11 cellular contexts compared by ENCODE assay signal in the genomic region with DNA sequence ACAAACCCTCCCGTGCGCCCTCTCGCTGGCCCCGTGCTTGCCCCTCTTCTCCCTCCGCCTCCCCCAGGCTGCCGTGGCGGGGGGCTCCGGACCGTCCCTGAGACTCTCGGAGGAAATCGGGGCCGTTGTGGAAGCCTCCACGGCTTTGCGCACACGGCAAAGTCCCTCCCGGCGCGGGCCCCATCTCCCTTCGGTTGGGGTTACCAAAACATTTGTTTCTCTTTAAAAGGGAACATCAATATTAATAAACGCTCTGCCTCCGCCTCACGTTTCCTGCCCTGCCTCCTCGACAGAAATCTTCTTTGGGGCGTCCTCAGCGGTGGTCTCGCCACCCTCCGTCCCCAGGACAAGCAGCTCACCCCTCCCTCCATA. TPM values are rescaled to one million over a fixed set of nuclear protein-coding genes. Genes with fewer than 3 reads are reported as not detected.
DNase-seq lines count a peak whose midpoint lies in the region; ATAC-seq and TF ChIP-seq lines count a peak whose summit lies in the region.
"Had no signal": no experiment of that assay in that cellular context is flagged by ENCODE, and none has a peak within 500 bp of the region (broad histone marks: within the 10 kb centered on the region; RNA-seq: fewer than 3 reads in every experiment).

No MANE protein-coding gene starts in this region.

- POLR2A ChIA-PET in CD8-positive, alpha-beta memory T cell (lab: Charles Lee) = no interaction called here
- POLR2A ChIA-PET in Panc1 (lab: Charles Lee) = no interaction called here

- peaks cover 0 to 23% (median 19%) of the 10 kb centered on the region in 5 donors for H3K9me3 Mint-ChIP-seq in CD8-positive, alpha-beta memory T cell

- ATAC-seq in Panc1 (no peak), HG03521 (IDR thresholded peaks at IDR 0.05; ENCODE audit: unreplicated experiment) (no peak), GM21529 (IDR thresholded peaks at IDR 0.05; ENCODE audit: unreplicated experiment) (no peak)

- H3K27ac Mint-ChIP-seq in CD8-positive, alpha-beta memory T cell = no peak overlapping the region

- in situ Hi-C loops in Panc1 (cut with HindIII; ENCODE audit: low pct_unique_long_range_greater_than_20kb, low sequenced_read_pairs) = no loop called here

- H3K27me3 Mint-ChIP-seq in CD8-positive, alpha-beta memory T cell = peaks cover 85 to 88% of the 10 kb centered on the region in 2 donors

- H3K4me1 ChIP-seq in CD8-positive, alpha-beta memory T cell (ENCODE audit: insufficient read depth, low read length) = no peaks in the 10 kb centered on the region
- peaks cover 7% of the 10 kb centered on the region; the same call in 1 of the 2 replicates for H3K4me1 ChIP-seq in Panc1 (ENCODE audit: control insufficient read depth, insufficient read depth, low read length)
- peaks cover 13 to 71% (median 28%) of the 10 kb centered on the region in 3 donors for H3K4me1 ChIP-seq in esophagus squamous epithelium
- peaks cover 3% of the 10 kb centered on the region for H3K4me1 ChIP-seq in osteoblast (ENCODE audit: insufficient read depth, low read length)

- peak overlapping the region in 6 of 7 donors; percentile 29 to 68 (median 61) for H3K4me3 Mint-ChIP-seq in CD8-positive, alpha-beta memory T cell

- WGBS in esophagus squamous epithelium, 2 donors = 5 to 7% methylated on average over 12 to 13 of the region's 27 CpGs

- H3K4me3 ChIP-seq in CD8-positive, alpha-beta memory T cell (ENCODE audit: low read length) = no peak overlapping the region
- H3K4me3 ChIP-seq in Panc1 (ENCODE audit: low read depth in 2 of 2, low read length in 2 of 2) (peak overlapping the region; percentile 23 to 48), esophagus squamous epithelium (peak overlapping the region in 3 of 4 donors; percentile 0 to 52 (median 32)), osteoblast (ENCODE audit: insufficient read depth, low read length) (peak overlapping the region; percentile 61)

- intact Hi-C loops in Panc1 (cut with micrococcal nuclease; ENCODE audit: unreplicated experiment) (no loop called here), esophagus squamous epithelium (cut with DNase I) (no loop called here)

- H3K79me2 ChIP-seq in osteoblast (ENCODE audit: insufficient read depth, low read length) = no peaks in the 10 kb centered on the region

- H3K9me3 ChIP-seq in CD8-positive, alpha-beta memory T cell (ENCODE audit: low read length) = no peaks in the 10 kb centered on the region
- no peaks in the 10 kb centered on the region for H3K9me3 ChIP-seq in Panc1 (ENCODE audit: control insufficient read depth, insufficient read depth, low read depth, low read length)
- no peaks in the 10 kb centered on the region for H3K9me3 ChIP-seq in esophagus squamous epithelium
- no peaks in the 10 kb centered on the region for H3K9me3 ChIP-seq in osteoblast (ENCODE audit: low read depth, low read length)

- H3K4me2 ChIP-seq in osteoblast (ENCODE audit: insufficient read depth, low read length) = peak overlapping the region; percentile 76

- H3K36me3 Mint-ChIP-seq in CD8-positive, alpha-beta memory T cell = no peaks in the 10 kb centered on the region

- no peaks in the 10 kb centered on the region for H4K20me1 ChIP-seq in osteoblast (ENCODE audit: insufficient read depth, low read length)

- no peak for TF ChIP-seq CTCF in Panc1 (IDR thresholded peaks at IDR 0.05)
- no peak for TF ChIP-seq CTCF in esophagus squamous epithelium (IDR thresholded peaks at IDR 0.05)
- no peak for TF ChIP-seq CTCF in osteoblast (IDR thresholded peaks at IDR 0.05; ENCODE audit: extremely low read depth, low read depth, low read length)

- BruUV-seq in Panc1 (replicated peaks; lab: Mats Ljungman, UMichigan) = no TSS peak

- H3K27me3 ChIP-seq in CD8-positive, alpha-beta memory T cell (ENCODE audit: insufficient read depth, low read length, poor library complexity, severe bottlenecking) = peaks cover 52% of the 10 kb centered on the region
- H3K27me3 ChIP-seq in Panc1 (ENCODE audit: control insufficient read depth, insufficient read depth, low read length) (peaks cover 9% of the 10 kb centered on the region; the same call in 1 of the 2 replicates), esophagus squamous epithelium (peaks cover 54 to 100% (median 73%) of the 10 kb centered on the region in 4 donors), osteoblast (ENCODE audit: insufficient read depth, low read length) (peaks cover 86% of the 10 kb centered on the region)

- peaks cover 27 to 39% (median 34%) of the 10 kb centered on the region in 3 donors for H3K4me1 Mint-ChIP-seq in CD8-positive, alpha-beta memory T cell

- no peak for TF ChIP-seq POLR2A in esophagus squamous epithelium (IDR thresholded peaks at IDR 0.05)

- H3K27ac ChIP-seq in CD8-positive, alpha-beta memory T cell (ENCODE audit: low read depth, low read length) = no peak overlapping the region
- H3K27ac ChIP-seq in Panc1 (ENCODE audit: low read length) (no peak overlapping the region), esophagus squamous epithelium (no peak overlapping the region), osteoblast (ENCODE audit: low read depth, low read length) (no peak overlapping the region)

- no peak for DNase-seq in CD8-positive, alpha-beta memory T cell
- DNase-seq in Panc1 (ENCODE audit: low read depth, low spot score) = no peak
- no peak for DNase-seq in esophagus squamous epithelium (lab: John Stamatoyannopoulos, UW)
- no peak for DNase-seq in osteoblast (ENCODE audit: insufficient read length, low spot score, missing footprints)
- DNase-seq in NCI-H1092 (lab: John Stamatoyannopoulos, UW) = no peak
- no peak for DNase-seq in NCI-H1930 (lab: John Stamatoyannopoulos, UW)
- DNase-seq: head of caudate nucleus, Kasumi-1 had no signal

- no peaks in the 10 kb centered on the region for H3K36me3 ChIP-seq in CD8-positive, alpha-beta memory T cell (ENCODE audit: insufficient read depth, low read length)
- H3K36me3 ChIP-seq in Panc1 (ENCODE audit: control insufficient read depth, insufficient read depth, low read length) (no peaks in the 10 kb centered on the region), esophagus squamous epithelium (no peaks in the 10 kb centered on the region), osteoblast (ENCODE audit: insufficient read depth, low read length) (no peaks in the 10 kb centered on the region)

- CTCF ChIA-PET in CD8-positive, alpha-beta memory T cell (lab: Charles Lee) = no interaction called here
- CTCF ChIA-PET in Panc1 (lab: Charles Lee) = no interaction called here

- peak overlapping the region; percentile 83 for H2AFZ ChIP-seq in osteoblast (ENCODE audit: low read length)

RNA-seq across cellular contexts. Expression of a gene that starts 3.8 kb away (rescaled TPM):
- not detected for total RNA-seq in CD8-positive, alpha-beta memory T cell
- polyA plus RNA-seq in CD8-positive, alpha-beta memory T cell = not detected
- not detected for total RNA-seq in Panc1 (2021; ENCODE audit: unreplicated experiment)
- not detected for polyA plus RNA-seq in Panc1 (2012; ENCODE audit: insufficient read length)
- total RNA-seq in esophagus squamous epithelium = not detected
- under 0.01 TPM in 1 of 2 replicates, not detected in the other for total RNA-seq in osteoblast
- total RNA-seq: pulmonary artery endothelial cell had no signal
